15 cellular contexts compared by ENCODE assay signal in genomic region chr10:1185911-1186692, GRCh38.
"Had no signal": no experiment of that assay in that cellular context is flagged by ENCODE, and none has a peak within 500 bp of the region (broad histone marks: within the 10 kb centered on the region; RNA-seq: fewer than 3 reads in every experiment).

No MANE protein-coding gene starts in this region.

- FAIRE-seq: bronchial epithelial cell, frontal cortex, keratinocyte had no signal

- H3K9me3 ChIP-seq: ascending aorta, heart right ventricle, thyroid gland had no signal

- H3K4me1 ChIP-seq: ascending aorta, heart right ventricle, thyroid gland had no signal

- DNase-seq: activated CD4-positive, alpha-beta memory T cell treated with anti-CD3 and anti-CD28 coated beads, Interleukin-2, amount 10 ng/mL, durations not matched to agents 7 days and 5 days; activated naive CD8-positive, alpha-beta T cell treated with anti-CD3 and anti-CD28 coated beads, Interleukin-2, amount 10 ng/mL, durations not matched to agents 7 days and 5 days; activated T-cell treated with anti-CD3 and anti-CD28 coated beads, Interleukin-2, amount 50 U/mL, for 48 hours; effector CD8-positive, alpha-beta T cell; heart right ventricle; stimulated activated CD4-positive, alpha-beta T cell treated with anti-CD3 and anti-CD28 coated beads, Interleukin-4, amount 100 ng/mL, for 24 hours; T-cell; T1000; thyroid gland had no signal

- H3K4me3 ChIP-seq: ascending aorta, coronary artery, heart right ventricle, SK-N-MC, thyroid gland had no signal

- H3K27ac ChIP-seq: ascending aorta, coronary artery, heart right ventricle, SK-N-MC, thyroid gland had no signal

- H3K36me3 ChIP-seq: ascending aorta, heart right ventricle, thyroid gland had no signal

- H3K27me3 ChIP-seq: ascending aorta, thyroid gland had no signal

- ATAC-seq: T-cell had no signal
